8 cellular contexts compared by ENCODE assay signal in the genomic region with DNA sequence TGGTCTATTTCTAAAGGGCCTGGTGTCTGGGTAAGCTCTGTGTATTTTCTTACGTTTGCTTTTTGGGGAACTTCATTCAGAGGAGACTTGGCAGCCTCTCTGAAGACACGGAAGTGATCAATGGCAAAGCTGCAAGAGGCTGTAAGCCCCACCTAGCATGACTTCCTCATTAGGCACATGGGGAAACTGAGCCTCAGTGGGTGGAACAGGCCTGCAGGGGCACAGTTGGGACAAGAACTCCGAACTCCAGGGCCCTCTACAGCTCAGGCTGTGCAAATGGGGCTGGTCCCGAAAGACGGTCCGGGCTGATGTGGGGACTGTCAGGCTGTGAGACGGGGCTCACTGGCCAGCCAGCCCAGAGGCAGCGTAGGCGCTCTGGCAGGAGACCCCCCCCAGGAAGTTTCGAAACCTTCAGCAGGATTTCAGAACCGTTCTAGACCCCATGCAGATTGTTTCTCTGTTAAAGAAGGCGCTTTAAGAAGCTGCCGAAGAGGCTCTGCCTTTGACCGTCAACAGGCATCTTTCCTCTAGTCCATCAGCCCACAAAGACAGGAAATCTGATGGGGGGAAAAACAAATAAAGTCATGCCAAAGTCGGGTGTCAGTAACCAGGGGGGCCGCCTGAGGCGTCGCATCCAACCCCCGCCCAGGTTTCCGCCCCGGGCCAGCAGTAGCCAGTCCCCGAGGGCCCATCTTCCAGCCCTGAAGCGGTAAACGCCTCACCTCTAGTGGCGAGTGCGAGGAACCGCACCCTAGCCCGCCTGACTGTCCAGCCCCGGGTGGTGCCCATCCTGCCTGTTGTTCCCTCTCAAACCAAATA.
DNase-seq lines count a peak whose midpoint lies in the region; ATAC-seq lines count a peak whose summit lies in the region.

No MANE protein-coding gene starts in this region.

- 21% methylated on average over 28 of the region's 29 CpGs for WGBS in HUES64
- WGBS in mesenchymal stem cell, result 34% methylated on average over 29 of the region's 29 CpGs

- peak overlapping the region; percentile 57 for H2BK15ac ChIP-seq in mesenchymal stem cell (ENCODE audit: low read depth, poor library complexity, severe bottlenecking)

- H3K9ac ChIP-seq in HUES64 (ENCODE audit: low read depth, low read length) (no peak overlapping the region), mesenchymal stem cell (ENCODE audit: low read length) (peak overlapping the region; percentile 56)

- H4K8ac ChIP-seq in mesenchymal stem cell (ENCODE audit: low read length), result peak overlapping the region; percentile 48

- H2AFZ ChIP-seq in mesenchymal stem cell (ENCODE audit: low read depth, low read length), result peak overlapping the region; percentile 74

- no peaks in the 10 kb centered on the region for H3K27me3 ChIP-seq in HUES64 (ENCODE audit: insufficient read depth, low read length)
- H3K27me3 ChIP-seq in mesenchymal stem cell (ENCODE audit: control insufficient read depth in 1 of 2, insufficient read depth in 1 of 2, low read length in 2 of 2), result peaks cover 0 to 56% of the 10 kb centered on the region in 2 experiments

- H3K4me3 ChIP-seq in HUES64 (ENCODE audit: low read length), result peak overlapping the region; percentile 45
- peak overlapping the region in 1 of 2 experiments; percentile 50 for H3K4me3 ChIP-seq in mesenchymal stem cell (ENCODE audit: insufficient read depth in 1 of 2, low read depth in 1 of 2, low read length in 2 of 2)

- peak overlapping the region; percentile 11 for H2BK5ac ChIP-seq in mesenchymal stem cell (ENCODE audit: low read depth, low read length, poor library complexity, severe bottlenecking)

- peak overlapping the region; percentile 59 for H3K4me3 Mint-ChIP-seq in stimulated activated memory B cell treated with anti-CD40 and anti-IgM and Interleukin-4, amounts not matched to agents 10 μg/mL and 1 μg/mL and 100 μg/mL, for 72 hours

- H3K23ac ChIP-seq in mesenchymal stem cell (ENCODE audit: low read length in 2 of 2), result no peak overlapping the region

- peak overlapping the region; percentile 34 to 66 for H3K18ac ChIP-seq in mesenchymal stem cell (ENCODE audit: low read depth in 1 of 2, low read length in 2 of 2)

- peak; percentile 55 for DNase-seq in NCI-H748 (lab: John Stamatoyannopoulos, UW; ENCODE audit: unreplicated experiment)
- no peak for DNase-seq in NCI-H748 treated with DMSO at 0.1 percent for 48 hours (lab: John Stamatoyannopoulos, UW)
- peak; percentile 35 to 55 for DNase-seq in activated CD4-positive, alpha-beta T cell treated with anti-CD3 and anti-CD28 coated beads for 24 hours (ENCODE audit: low read depth in 2 of 2)
- peak; percentile 75 for DNase-seq in dermis blood vessel endothelial cell
- DNase-seq in mesenchymal stem cell, result peak; percentile 67

- H4K91ac ChIP-seq in mesenchymal stem cell (ENCODE audit: low read length), result no peak overlapping the region

- H3K9me3 ChIP-seq in HUES64 (ENCODE audit: insufficient read depth, low read depth, low read length) (no peaks in the 10 kb centered on the region), mesenchymal stem cell (ENCODE audit: control insufficient read depth, low read length) (no peaks in the 10 kb centered on the region)

- H3K36me3 Mint-ChIP-seq in stimulated activated memory B cell treated with anti-CD40 and anti-IgM and Interleukin-4, amounts not matched to agents 10 μg/mL and 1 μg/mL and 100 μg/mL, for 72 hours, result no peaks in the 10 kb centered on the region

- H3K27ac ChIP-seq in HUES64 (ENCODE audit: low read depth, low read length) (no peak overlapping the region), mesenchymal stem cell (ENCODE audit: low read length, poor library complexity, severe bottlenecking) (no peak overlapping the region)

- H3K9me3 Mint-ChIP-seq in stimulated activated memory B cell treated with anti-CD40 and anti-IgM and Interleukin-4, amounts not matched to agents 10 μg/mL and 1 μg/mL and 100 μg/mL, for 72 hours, result no peaks in the 10 kb centered on the region

- ATAC-seq in stimulated activated memory B cell treated with anti-CD40 and anti-IgM and Interleukin-4, amounts not matched to agents 10 μg/mL and 1 μg/mL and 100 μg/mL, for 72 hours, result peak; percentile 77
- ATAC-seq in HG02938 (IDR thresholded peaks at IDR 0.05; ENCODE audit: unreplicated experiment), result no peak

- H3K36me3 ChIP-seq in HUES64 (ENCODE audit: insufficient read depth, low read length) (no peaks in the 10 kb centered on the region), mesenchymal stem cell (ENCODE audit: control insufficient read depth in 1 of 2, insufficient read depth in 2 of 2, low read depth in 1 of 2, low read length in 2 of 2) (no peaks in the 10 kb centered on the region)

- H3K27ac Mint-ChIP-seq in stimulated activated memory B cell treated with anti-CD40 and anti-IgM and Interleukin-4, amounts not matched to agents 10 μg/mL and 1 μg/mL and 100 μg/mL, for 72 hours, result peak overlapping the region; percentile 80

- H3K4me1 ChIP-seq in HUES64 (ENCODE audit: insufficient read depth, low read length) (no peaks in the 10 kb centered on the region), mesenchymal stem cell (ENCODE audit: control insufficient read depth, insufficient read depth, low read depth, low read length) (peaks cover 26% of the 10 kb centered on the region)

- peaks cover 37% of the 10 kb centered on the region for H3K4me1 Mint-ChIP-seq in stimulated activated memory B cell treated with anti-CD40 and anti-IgM and Interleukin-4, amounts not matched to agents 10 μg/mL and 1 μg/mL and 100 μg/mL, for 72 hours

- peak overlapping the region in 1 of 2 experiments; percentile 35 for H3K4ac ChIP-seq in mesenchymal stem cell (ENCODE audit: low read depth in 1 of 2, low read length in 2 of 2)

- no peak overlapping the region for H3K14ac ChIP-seq in mesenchymal stem cell (ENCODE audit: low read length in 2 of 2)

- no peak overlapping the region for H2BK120ac ChIP-seq in mesenchymal stem cell (ENCODE audit: low read depth, low read length)

- no peaks in the 10 kb centered on the region for H3K27me3 Mint-ChIP-seq in stimulated activated memory B cell treated with anti-CD40 and anti-IgM and Interleukin-4, amounts not matched to agents 10 μg/mL and 1 μg/mL and 100 μg/mL, for 72 hours

- H3K4me2 ChIP-seq in mesenchymal stem cell (ENCODE audit: low read length, poor library complexity, severe bottlenecking), result peak overlapping the region; percentile 45

- H3K79me1 ChIP-seq in mesenchymal stem cell (replicated peaks; ENCODE audit: low read length, poor library complexity, severe bottlenecking), result no peaks in the 10 kb centered on the region

- H2AK5ac ChIP-seq in mesenchymal stem cell (ENCODE audit: low read length, severe bottlenecking), result peak overlapping the region; percentile 99

- peak overlapping the region; percentile 7 to 21 for H2BK12ac ChIP-seq in mesenchymal stem cell (ENCODE audit: low read length in 2 of 2)
